In genomic region chr12:30763053-30763452, GRCh38 we compare ENCODE assay signal across 1 cellular context.
TF ChIP-seq lines count a peak whose summit lies in the region.

No MANE protein-coding gene starts in this region.

TF ChIP-seq in HepG2, 621 proteins besides CTCF, POLR2A, EP300 and RAD21 (continued from another document and continues in another):
- TF ChIP-seq SOX13 (IDR thresholded peaks at IDR 0.05) (no peak), SOX13 (CRISPR knock-in tag; conservative IDR thresholded peaks at IDR 0.05 in 1 of 2, IDR thresholded peaks at IDR 0.05 in 1 of 2) (peak in 1 of 2 experiments; percentile 86; a peak in 2 of 4 replicates), PITX1 (CRISPR knock-in tag; IDR thresholded peaks at IDR 0.05) (peak; percentile 24; the same call in 1 of the 2 replicates), THRA (CRISPR knock-in tag; IDR thresholded peaks at IDR 0.05; ENCODE audit: borderline replicate concordance) (peak; percentile 62; the same call in 1 of the 2 replicates), CREB1 (IDR thresholded peaks at IDR 0.05) (no peak), CREB1 (CRISPR knock-in tag; IDR thresholded peaks at IDR 0.05) (no peak), ZNF687 (CRISPR knock-in tag; IDR thresholded peaks at IDR 0.05) (no peak), PPARG (CRISPR knock-in tag; conservative IDR thresholded peaks at IDR 0.05) (0 out of 2 replicates have a peak, but pooled peaks have one; percentile 30), ZNF644 (CRISPR knock-in tag; IDR thresholded peaks at IDR 0.05; ENCODE audit: low read depth) (peak; percentile 59; the same call in 1 of the 2 replicates), PRMT3 (CRISPR knock-in tag; IDR thresholded peaks at IDR 0.05; ENCODE audit: borderline replicate concordance, low read depth) (no peak), MED1 (CRISPR knock-in tag; IDR thresholded peaks at IDR 0.05) (0 out of 2 replicates have a peak, but pooled peaks have one; percentile 33), HNF4A (CRISPR knock-in tag; IDR thresholded peaks at IDR 0.05) (peak; percentile 39), DMAP1 (CRISPR knock-in tag; IDR thresholded peaks at IDR 0.05) (0 out of 2 replicates have a peak, but pooled peaks have one; percentile 30), NCOA2 (CRISPR knock-in tag; IDR thresholded peaks at IDR 0.05) (peak; percentile 96), AGO1 (IDR thresholded peaks at IDR 0.05; ENCODE audit: low read depth, low read length, poor library complexity, severe bottlenecking) (no peak), IKZF5 (CRISPR knock-in tag; IDR thresholded peaks at IDR 0.05) (peak; percentile 69; the same call in 1 of the 2 replicates), BHLHE40 (IDR thresholded peaks at IDR 0.05; ENCODE audit: low read length) (peak; percentile 48; the same call in 1 of the 2 replicates), SOX5 (CRISPR knock-in tag; IDR thresholded peaks at IDR 0.05; ENCODE audit: borderline replicate concordance) (peak; percentile 63; the same call in 1 of the 2 replicates), HBP1 (CRISPR knock-in tag; IDR thresholded peaks at IDR 0.05; ENCODE audit: low read depth) (no peak), MXD1 (CRISPR knock-in tag; IDR thresholded peaks at IDR 0.05) (no peak), FOXP4 (CRISPR knock-in tag; IDR thresholded peaks at IDR 0.05) (no peak), ZMYM4 (CRISPR knock-in tag; IDR thresholded peaks at IDR 0.05) (peak; percentile 65), CREM (IDR thresholded peaks at IDR 0.05) (0 out of 2 replicates have a peak, but pooled peaks have one; percentile 13), CREM (CRISPR knock-in tag; IDR thresholded peaks at IDR 0.05) (no peak), FLYWCH1 (CRISPR knock-in tag; IDR thresholded peaks at IDR 0.05) (no peak), HMG20A (CRISPR knock-in tag; IDR thresholded peaks at IDR 0.05; ENCODE audit: borderline replicate concordance) (peak; percentile 76; the same call in 1 of the 2 replicates), CEBPZ (IDR thresholded peaks at IDR 0.05; ENCODE audit: low read length) (no peak), ZEB1 (IDR thresholded peaks at IDR 0.05; ENCODE audit: insufficient replicate concordance, low read depth) (peak; percentile 70), MAX (IDR thresholded peaks at IDR 0.05) (0 out of 2 replicates have a peak, but pooled peaks have one; percentile 35), SRSF9 (IDR thresholded peaks at IDR 0.05; ENCODE audit: borderline replicate concordance, insufficient read depth, low read depth, low read length, poor library complexity, severe bottlenecking) (no peak), FOXO4 (CRISPR knock-in tag; conservative IDR thresholded peaks at IDR 0.05) (no peak), RERE (CRISPR knock-in tag; IDR thresholded peaks at IDR 0.05; ENCODE audit: low read depth) (peak; percentile 64; the same call in 1 of the 2 replicates)
